11 cellular contexts compared by ENCODE assay signal in genomic region chr1:204384636-204385354, GRCh38. TPM values are rescaled to one million over a fixed set of nuclear protein-coding genes. Genes with fewer than 3 reads are reported as not detected.
DNase-seq lines count a peak whose midpoint lies in the region; ATAC-seq, FAIRE-seq and TF ChIP-seq lines count a peak whose summit lies in the region.
"Had no signal": no experiment of that assay in that cellular context is flagged by ENCODE, and none has a peak within 500 bp of the region (broad histone marks: within the 10 kb centered on the region; RNA-seq: fewer than 3 reads in every experiment).

No MANE protein-coding gene starts in this region.

- TF ChIP-seq CTCF in epithelial cell of esophagus (IDR thresholded peaks at IDR 0.05; ENCODE audit: insufficient read depth, low read depth, low read length, missing control alignments), result no peak
- no peak for TF ChIP-seq CTCF in osteoblast (IDR thresholded peaks at IDR 0.05; ENCODE audit: extremely low read depth, low read depth, low read length)

- no peak overlapping the region for H3K27ac ChIP-seq in osteoblast (ENCODE audit: low read depth, low read length)
- H3K27ac ChIP-seq in small intestine (ENCODE audit: low read depth in 1 of 2, low read length in 1 of 2), result no peak overlapping the region

- H3K9me3 Mint-ChIP-seq in activated naive CD8-positive, alpha-beta T cell treated with anti-CD3 and anti-CD28 coated beads, Interleukin-2, amount 50 U/mL, for 24 hours, result no peaks in the 10 kb centered on the region
- H3K9me3 Mint-ChIP-seq: activated CD8-positive, alpha-beta T cell treated with anti-CD3 and anti-CD28 coated beads for 36 hours had no signal

- FAIRE-seq in small intestine (lab: Jason Lieb, UNC), result no peak

- H3K4me1 ChIP-seq in osteoblast (ENCODE audit: insufficient read depth, low read length) (no peaks in the 10 kb centered on the region), small intestine (ENCODE audit: control insufficient read depth in 2 of 2, insufficient read depth in 1 of 2, low read depth in 1 of 2, low read length in 1 of 2) (peaks cover 0 to 3% of the 10 kb centered on the region in 2 donors)

- no peaks in the 10 kb centered on the region for H3K36me3 ChIP-seq in osteoblast (ENCODE audit: insufficient read depth, low read length)
- H3K36me3 ChIP-seq in small intestine (ENCODE audit: control insufficient read depth in 2 of 2, insufficient read depth in 2 of 2, low read length in 2 of 2), result no peaks in the 10 kb centered on the region

- H3K4me3 ChIP-seq in epithelial cell of esophagus (ENCODE audit: low read length) (no peak overlapping the region), osteoblast (ENCODE audit: insufficient read depth, low read length) (no peak overlapping the region), small intestine (ENCODE audit: low read depth in 1 of 2, low read length in 2 of 2) (no peak overlapping the region)

- no peak overlapping the region for H2AFZ ChIP-seq in osteoblast (ENCODE audit: low read length)

- 64 to 78% (median 70%) methylated on average over 7 of the region's 7 CpGs for WGBS in small intestine, 3 donors

- peaks cover 6% of the 10 kb centered on the region for H3K27me3 Mint-ChIP-seq in activated naive CD8-positive, alpha-beta T cell treated with anti-CD3 and anti-CD28 coated beads, Interleukin-2, amount 50 U/mL, for 24 hours

- H3K79me2 ChIP-seq in osteoblast (ENCODE audit: insufficient read depth, low read length), result no peaks in the 10 kb centered on the region

- no peaks in the 10 kb centered on the region for H3K36me3 Mint-ChIP-seq in activated naive CD8-positive, alpha-beta T cell treated with anti-CD3 and anti-CD28 coated beads, Interleukin-2, amount 50 U/mL, for 24 hours (ENCODE audit: low read depth)

- H4K20me1 ChIP-seq in osteoblast (ENCODE audit: insufficient read depth, low read length), result no peaks in the 10 kb centered on the region

- H3K27me3 ChIP-seq in osteoblast (ENCODE audit: insufficient read depth, low read length) (peaks cover 36% of the 10 kb centered on the region), small intestine (ENCODE audit: control insufficient read depth in 2 of 2, insufficient read depth in 2 of 2, low read length in 2 of 2) (no peaks in the 10 kb centered on the region)

- no peak for ATAC-seq in HG02884 (IDR thresholded peaks at IDR 0.05; ENCODE audit: unreplicated experiment)
- no peak for ATAC-seq in activated naive CD8-positive, alpha-beta T cell treated with anti-CD3 and anti-CD28 coated beads, Interleukin-2, amount 50 U/mL, for 24 hours
- ATAC-seq: activated CD8-positive, alpha-beta T cell treated with anti-CD3 and anti-CD28 coated beads for 36 hours had no signal

- H3K4me2 ChIP-seq in osteoblast (ENCODE audit: insufficient read depth, low read length), result no peak overlapping the region

- H3K9me3 ChIP-seq in osteoblast (ENCODE audit: low read depth, low read length) (no peaks in the 10 kb centered on the region), small intestine (ENCODE audit: control insufficient read depth, low read depth) (no peaks in the 10 kb centered on the region)

- DNase-seq in DMS79 treated with DMSO at 0.1 percent for 48 hours (lab: John Stamatoyannopoulos, UW) (peak; percentile 38), NCI-H226 (peak; percentile 84), epithelial cell of esophagus (ENCODE audit: low read depth) (peak; percentile 63), osteoblast (ENCODE audit: insufficient read length, low spot score, missing footprints) (peak; percentile 87), OCI-M2 (lab: John Stamatoyannopoulos, UW; ENCODE audit: unreplicated experiment) (no peak), small intestine (no peak)
- no peak for DNase-seq in activated naive CD8-positive, alpha-beta T cell treated with anti-CD3 and anti-CD28 coated beads, Interleukin-2, amount 50 U/mL, for 24 hours
- DNase-seq: activated CD8-positive, alpha-beta T cell treated with anti-CD3 and anti-CD28 coated beads for 36 hours; DMS153; MM.1S had no signal

- H3K4me1 Mint-ChIP-seq in activated naive CD8-positive, alpha-beta T cell treated with anti-CD3 and anti-CD28 coated beads, Interleukin-2, amount 50 U/mL, for 24 hours, result peaks cover 7% of the 10 kb centered on the region

- H3K27ac Mint-ChIP-seq in activated naive CD8-positive, alpha-beta T cell treated with anti-CD3 and anti-CD28 coated beads, Interleukin-2, amount 50 U/mL, for 24 hours, result no peak overlapping the region
- H3K27ac Mint-ChIP-seq: activated CD8-positive, alpha-beta T cell treated with anti-CD3 and anti-CD28 coated beads for 36 hours had no signal

- H3K4me3 Mint-ChIP-seq in activated naive CD8-positive, alpha-beta T cell treated with anti-CD3 and anti-CD28 coated beads, Interleukin-2, amount 50 U/mL, for 24 hours, result no peak overlapping the region
- H3K4me3 Mint-ChIP-seq: activated CD8-positive, alpha-beta T cell treated with anti-CD3 and anti-CD28 coated beads for 36 hours had no signal

RNA-seq across cellular contexts. Expression of gene PLEKHA6, which starts 25.1 kb away (rescaled TPM):
- 0.29 and 0.36 TPM in 2 replicates for total RNA-seq in osteoblast
- 10 to 100 TPM; 27.4 to 39.8 (median 36.7) TPM for polyA plus RNA-seq in small intestine

RNA-seq across cellular contexts. Expression of gene PPP1R15B, which starts 26.8 kb away (rescaled TPM):
- 21.5 and 23.9 TPM in 2 replicates for total RNA-seq in osteoblast
- polyA plus RNA-seq in small intestine, result 10 to 100 TPM in 1 of 3 donors, 1 to 10 TPM in 2; 9.4 to 25.6 (median 9.7) TPM

Comparison
In these comparisons a context has a peak if more than half of its experiments do, and no peak if none do; other contexts are left out.
1. DNase-seq: peak in DMS79 treated with DMSO at 0.1 percent for 48 hours (single experiment), NCI-H226 (single experiment), epithelial cell of esophagus (single experiment) and osteoblast (single experiment); none in OCI-M2 (single experiment), small intestine (single experiment) and activated naive CD8-positive, alpha-beta T cell treated with anti-CD3 and anti-CD28 coated beads, Interleukin-2, amount 50 U/mL, for 24 hours (single experiment).